Comparison of ENCODE assay signal across 14 cellular contexts in genomic region chr10:50293508-50294320, GRCh38.
"Had no signal": no experiment of that assay in that cellular context is flagged by ENCODE, and none has a peak within 500 bp of the region (broad histone marks: within the 10 kb centered on the region; RNA-seq: fewer than 3 reads in every experiment).

No MANE protein-coding gene starts in this region.

- H3K4me3 ChIP-seq: dorsolateral prefrontal cortex, esophagus squamous epithelium, ovary had no signal

- H3K27ac ChIP-seq: brain microvascular endothelial cell, dorsolateral prefrontal cortex, esophagus squamous epithelium, ovary had no signal

- H3K27me3 ChIP-seq: brain microvascular endothelial cell, dorsolateral prefrontal cortex, esophagus squamous epithelium, ovary had no signal

- H3K4me1 ChIP-seq: esophagus squamous epithelium had no signal

- H3K9me3 ChIP-seq: ovary had no signal

- H3K36me3 ChIP-seq: brain microvascular endothelial cell, esophagus squamous epithelium, ovary had no signal

- DNase-seq: activated CD4-positive, alpha-beta T cell treated with anti-CD3 and anti-CD28 coated beads, Interleukin-2, amount 50 U/mL, for 48 hours; activated CD4-positive, CD25-positive, alpha-beta regulatory T cell treated with anti-CD3 and anti-CD28 coated beads, Interleukin-2, amount 50 U/mL, for 72 hours; activated CD8-positive, alpha-beta memory T cell treated with anti-CD3 and anti-CD28 coated beads, Interleukin-2, amount 10 ng/mL, durations not matched to agents 7 days and 5 days; activated effector memory CD4-positive, alpha-beta T cell treated with anti-CD3 and anti-CD28 coated beads, Interleukin-2, amount 50 U/mL, for 16 hours; activated naive CD8-positive, alpha-beta T cell treated with anti-CD3 and anti-CD28 coated beads for 36 hours; activated T-cell treated with anti-CD3 and anti-CD28 coated beads, Interleukin-2, amount 50 U/mL, for 24 hours; brain microvascular endothelial cell; cerebellar nuclear complex; dorsolateral prefrontal cortex; esophagus squamous epithelium; foreskin fibroblast; ovary; stimulated activated CD4-positive, alpha-beta T cell treated with anti-CD3 and anti-CD28 coated beads, Interleukin-15, amount 100 ng/mL, for 24 hours; stimulated activated CD4-positive, alpha-beta T cell treated with anti-CD3 and anti-CD28 coated beads, Interleukin-4, amount 100 ng/mL, for 24 hours had no signal

- ATAC-seq: activated CD8-positive, alpha-beta memory T cell treated with anti-CD3 and anti-CD28 coated beads, Interleukin-2, amount 10 ng/mL, durations not matched to agents 7 days and 5 days had no signal
